8 cellular contexts compared by ENCODE assay signal in genomic region chr2:54838585-54839035, GRCh38.
DNase-seq lines count a peak whose midpoint lies in the region; ATAC-seq and TF ChIP-seq lines count a peak whose summit lies in the region.

No MANE protein-coding gene starts in this region.

- peak; percentile 79 for DNase-seq in AG10803 (ENCODE audit: low read depth)
- DNase-seq in NCI-H82 treated with DMSO at 0.1 percent for 48 hours (lab: John Stamatoyannopoulos, UW; ENCODE audit: unreplicated experiment): peak; percentile 74
- DNase-seq in activated CD8-positive, alpha-beta memory T cell treated with anti-CD3 and anti-CD28 coated beads, Interleukin-2, amount 50 U/mL, for 1 hour (ENCODE audit: extremely low read depth): peak; percentile 7
- DNase-seq in epidermal melanocyte (ENCODE audit: insufficient read length, low spot score): peak; percentile 77
- peak; percentile 40 for DNase-seq in naive B cell
- peak; percentile 44 to 79 for DNase-seq in stimulated activated effector memory CD8-positive, alpha-beta T cell treated with anti-CD3 and anti-CD28 coated beads, Interleukin-12 subunit alpha, Interleukin-12 subunit beta, amount 100 ng/mL, for 72 hours (ENCODE audit: low spot score in 2 of 2)

- peak; percentile 93 for TF ChIP-seq CTCF in AG10803 (conservative IDR thresholded peaks at IDR 0.05; ENCODE audit: low read length)

- no peaks in the 10 kb centered on the region for H3K27me3 Mint-ChIP-seq in naive B cell

- H3K4me3 Mint-ChIP-seq in naive B cell: no peak overlapping the region
- no peak overlapping the region for H3K4me3 Mint-ChIP-seq in stimulated activated effector memory CD8-positive, alpha-beta T cell treated with anti-CD3 and anti-CD28 coated beads, Interleukin-12 subunit alpha, Interleukin-12 subunit beta, amount 100 ng/mL, for 72 hours

- no peak overlapping the region for H3K4me3 ChIP-seq in AG10803 (ENCODE audit: low read length)

- H3K36me3 Mint-ChIP-seq in naive B cell: no peaks in the 10 kb centered on the region
- no peaks in the 10 kb centered on the region for H3K36me3 Mint-ChIP-seq in stimulated activated effector memory CD8-positive, alpha-beta T cell treated with anti-CD3 and anti-CD28 coated beads, Interleukin-12 subunit alpha, Interleukin-12 subunit beta, amount 100 ng/mL, for 72 hours

- H3K9me3 Mint-ChIP-seq in naive B cell: no peaks in the 10 kb centered on the region
- H3K9me3 Mint-ChIP-seq in stimulated activated effector memory CD8-positive, alpha-beta T cell treated with anti-CD3 and anti-CD28 coated beads, Interleukin-12 subunit alpha, Interleukin-12 subunit beta, amount 100 ng/mL, for 72 hours: no peaks in the 10 kb centered on the region

- ATAC-seq in GM18519 (IDR thresholded peaks at IDR 0.05; ENCODE audit: low FRiP score, unreplicated experiment) (peak; percentile 58), HG03439 (IDR thresholded peaks at IDR 0.05; ENCODE audit: unreplicated experiment) (peak; percentile 71), naive B cell (ENCODE audit: low read depth in 2 of 2) (peak; percentile 75 to 80)
- peak; percentile 88 for ATAC-seq in stimulated activated effector memory CD8-positive, alpha-beta T cell treated with anti-CD3 and anti-CD28 coated beads, Interleukin-12 subunit alpha, Interleukin-12 subunit beta, amount 100 ng/mL, for 72 hours

- peak overlapping the region in 2 of 6 donors; percentile 20 to 34 for H3K27ac Mint-ChIP-seq in naive B cell
- H3K27ac Mint-ChIP-seq in stimulated activated effector memory CD8-positive, alpha-beta T cell treated with anti-CD3 and anti-CD28 coated beads, Interleukin-12 subunit alpha, Interleukin-12 subunit beta, amount 100 ng/mL, for 72 hours: no peak overlapping the region

- H3K4me1 Mint-ChIP-seq in naive B cell: no peaks in the 10 kb centered on the region
- no peaks in the 10 kb centered on the region for H3K4me1 Mint-ChIP-seq in stimulated activated effector memory CD8-positive, alpha-beta T cell treated with anti-CD3 and anti-CD28 coated beads, Interleukin-12 subunit alpha, Interleukin-12 subunit beta, amount 100 ng/mL, for 72 hours

Comparison
In these comparisons a context has a peak if more than half of its experiments do, and no peak if none do; other contexts are left out.
1. DNase-seq: peak in every context shown above with its lines; median percentile 79 in AG10803; 77 in epidermal melanocyte; 74 in NCI-H82 treated with DMSO at 0.1 percent for 48 hours; 62 in stimulated activated effector memory CD8-positive, alpha-beta T cell treated with anti-CD3 and anti-CD28 coated beads, Interleukin-12 subunit alpha, Interleukin-12 subunit beta, amount 100 ng/mL, for 72 hours; 40 in naive B cell; 7 in activated CD8-positive, alpha-beta memory T cell treated with anti-CD3 and anti-CD28 coated beads, Interleukin-2, amount 50 U/mL, for 1 hour.